ENCODE assay signal across 8 cellular contexts in the genomic region with DNA sequence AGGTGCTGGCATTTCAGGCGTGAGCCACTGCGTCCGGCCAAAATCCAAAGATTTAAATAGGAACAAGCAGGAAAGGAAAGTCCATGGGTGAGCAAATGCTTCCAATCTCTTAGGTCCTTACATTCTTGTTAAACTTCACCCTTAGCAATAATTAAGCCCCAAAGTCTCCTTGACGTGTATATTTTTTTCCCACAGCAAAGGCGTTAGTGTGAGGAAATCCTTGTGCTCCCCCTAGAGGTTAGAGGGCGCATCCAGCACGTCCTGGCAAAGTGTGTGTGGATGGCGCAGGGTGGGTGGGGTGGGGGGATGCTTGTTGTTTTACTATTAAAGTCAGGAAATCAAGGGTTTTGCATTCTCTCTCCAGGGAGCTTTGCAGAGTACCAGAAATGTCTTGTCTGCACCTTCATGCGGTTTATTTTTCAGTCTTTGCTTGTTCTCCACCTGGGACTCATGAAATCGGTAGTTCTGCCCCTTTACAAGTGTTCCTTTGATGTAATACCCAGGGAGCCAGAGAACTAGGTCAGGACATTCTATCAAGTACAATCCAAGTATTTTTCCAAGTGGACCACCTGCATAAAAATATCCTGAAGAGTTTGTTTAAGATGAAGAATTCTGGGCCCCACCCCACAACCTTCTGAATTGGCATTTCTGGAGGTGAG. TPM values are rescaled to one million over a fixed set of nuclear protein-coding genes. Genes with fewer than 3 reads are reported as not detected.
A peak's percentile ranks its signal among the peaks of the same experiment; 100 is the strongest.
DNase-seq lines count a peak whose midpoint lies in the region; ATAC-seq and TF ChIP-seq lines count a peak whose summit lies in the region.

No MANE protein-coding gene starts in this region.

- peaks cover 6% of the 10 kb centered on the region for H3K27me3 Mint-ChIP-seq in endothelial cell (ENCODE audit: unreplicated experiment)

- H3K4me3 Mint-ChIP-seq in endothelial cell (ENCODE audit: unreplicated experiment), result no peak overlapping the region

- no peaks in the 10 kb centered on the region for H3K36me3 Mint-ChIP-seq in endothelial cell (ENCODE audit: low read depth, unreplicated experiment)

- ATAC-seq in HG03432 (IDR thresholded peaks at IDR 0.05; ENCODE audit: unreplicated experiment), result peak; percentile 70
- ATAC-seq in GM18502 (IDR thresholded peaks at IDR 0.05; ENCODE audit: poor library complexity, unreplicated experiment), result no peak

- peak; percentile 66 for TF ChIP-seq CTCF in endothelial cell (IDR thresholded peaks at IDR 0.05; ENCODE audit: unreplicated experiment)

- no peak overlapping the region for H3K27ac Mint-ChIP-seq in endothelial cell (ENCODE audit: unreplicated experiment)

- no peaks in the 10 kb centered on the region for H3K9me3 Mint-ChIP-seq in endothelial cell (ENCODE audit: unreplicated experiment)

- no peaks in the 10 kb centered on the region for H3K4me1 Mint-ChIP-seq in endothelial cell (ENCODE audit: unreplicated experiment)

- DNase-seq in Daoy (ENCODE audit: low read depth) (peak; percentile 67), NCI-H82 treated with DMSO at 0.1 percent for 48 hours (lab: John Stamatoyannopoulos, UW; ENCODE audit: unreplicated experiment) (peak; percentile 75), endothelial cell (ENCODE audit: low spot score) (peak; percentile 63), mucosa of gallbladder (ENCODE audit: low spot score) (peak; percentile 62)
- peak; percentile 19 to 27 for DNase-seq in activated CD8-positive, alpha-beta memory T cell treated with anti-CD3 and anti-CD28 coated beads for 1 hour (ENCODE audit: extremely low read depth in 1 of 2, low read depth in 1 of 2)
- DNase-seq in stimulated activated naive CD4-positive, alpha-beta T cell treated with Interleukin-2 at 50 U/mL for 16 hours (lab: John Stamatoyannopoulos, UW), result peak; percentile 44

RNA-seq across cellular contexts. Expression of gene ITSN2, which starts 22.2 kb away (rescaled TPM):
- total RNA-seq in Daoy (2014; rRNA removed; shearing (Covaris generic)), result 20.1 and 22.6 TPM in 2 replicates
- total RNA-seq in endothelial cell (ENCODE audit: unreplicated experiment) (73.3 TPM), mucosa of gallbladder (49.6 TPM)

Comparison
In these comparisons a context has a peak if more than half of its experiments do, and no peak if none do; other contexts are left out.
1. DNase-seq: peak in every context shown above with its lines; median percentile 75 in NCI-H82 treated with DMSO at 0.1 percent for 48 hours; 67 in Daoy; 63 in endothelial cell; 62 in mucosa of gallbladder; 44 in stimulated activated naive CD4-positive, alpha-beta T cell treated with Interleukin-2 at 50 U/mL for 16 hours; 23 in activated CD8-positive, alpha-beta memory T cell treated with anti-CD3 and anti-CD28 coated beads for 1 hour.